In the genomic region with DNA sequence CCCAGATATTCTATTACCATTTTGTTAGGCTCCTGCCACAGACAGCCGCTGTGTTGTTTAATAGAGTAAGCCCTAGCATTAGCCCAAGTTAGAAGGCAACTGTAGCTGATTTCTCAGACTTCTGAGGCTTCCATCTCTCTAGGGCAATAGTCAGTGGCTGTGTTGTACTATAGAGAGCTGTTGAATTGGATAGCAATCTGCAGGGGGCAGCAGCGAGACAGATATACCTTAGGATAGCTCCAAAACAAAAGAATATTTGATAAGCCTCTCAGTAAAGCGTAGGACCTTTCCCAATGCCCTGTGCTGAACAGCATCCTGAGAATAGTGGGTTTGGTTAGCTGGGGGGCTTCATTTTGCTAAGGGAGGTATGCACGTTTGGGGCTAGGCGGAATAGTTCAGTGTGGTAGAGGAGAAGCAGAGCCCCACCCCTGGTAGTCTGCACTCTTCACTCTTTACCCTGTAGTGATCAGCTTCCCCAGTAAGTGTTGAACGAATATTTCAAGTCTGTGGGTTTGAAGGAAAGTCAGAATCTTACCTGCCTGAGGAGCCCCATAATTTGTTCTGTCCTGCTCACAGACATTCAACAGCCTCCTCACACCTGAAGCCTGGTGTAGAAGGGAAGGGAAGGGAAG, we compare ENCODE assay signal across 10 cellular contexts.
DNase-seq lines count a peak whose midpoint lies in the region; ATAC-seq, FAIRE-seq and TF ChIP-seq lines count a peak whose summit lies in the region.
"Had no signal": no experiment of that assay in that cellular context is flagged by ENCODE, and none has a peak within 500 bp of the region (broad histone marks: within the 10 kb centered on the region; RNA-seq: fewer than 3 reads in every experiment).

No MANE protein-coding gene starts in this region.

- no peak for TF ChIP-seq POLR2A in GM12878 (IDR thresholded peaks at IDR 0.05; ENCODE audit: low read depth, low read length)

- H2AFZ ChIP-seq in GM12878 (ENCODE audit: control insufficient read depth, low read depth, low read length): no peak overlapping the region

- no peak overlapping the region for H3K4me3 ChIP-seq in GM12865 (ENCODE audit: low read depth, low read length)
- H3K4me3 ChIP-seq in LNCaP clone FGC (ENCODE audit: low read depth, low read length): no peak overlapping the region
- H3K4me3 ChIP-seq in GM12878: no peak overlapping the region

- no peak for FAIRE-seq in GM12878 (lab: Jason Lieb, UNC)

- no peaks in the 10 kb centered on the region for H3K79me2 ChIP-seq in GM12878 (ENCODE audit: control insufficient read depth, insufficient read depth, low read length)

- no peak for TF ChIP-seq RAD21 in GM12878 (IDR thresholded peaks at IDR 0.05; ENCODE audit: insufficient read depth, low read depth, low read length)

- SMC1A ChIA-PET in GM12878 (lab: Charles Lee; ENCODE audit: uncharacterized antibody, unreplicated experiment): interaction anchor here (1.0 kb wide), 1 partner anchor 16 kb away, joined by 3 read pairs; no protein-coding TSS in a partner anchor

- no peak overlapping the region for H3K27ac ChIP-seq in GM12878 (ENCODE audit: control insufficient read depth, insufficient read depth)

- H3K36me3 Mint-ChIP-seq in HFFc6 (ENCODE audit: low read depth): no peaks in the 10 kb centered on the region; the same call in 1 of the 2 replicates
- H3K36me3 Mint-ChIP-seq: activated naive CD8-positive, alpha-beta T cell treated with anti-CD3 and anti-CD28 coated beads, Interleukin-2, amount 10 ng/mL, durations not matched to agents 7 days and 5 days had no signal

- no peak overlapping the region for H3K4me2 ChIP-seq in GM12878 (ENCODE audit: control insufficient read depth, insufficient read depth)

- ATAC-seq in GM12878: peak; percentile 67; the same call in 2 of the 3 replicates
- no peak for ATAC-seq in HG03039 (IDR thresholded peaks at IDR 0.05; ENCODE audit: unreplicated experiment)

- intact Hi-C loops in GM12878 (cut with micrococcal nuclease; ENCODE audit: unreplicated experiment): no loop called here

- H3K9ac ChIP-seq in GM12878 (ENCODE audit: control insufficient read depth, insufficient read depth, low read length): no peak overlapping the region

- in situ Hi-C loops in GM12878 (cut with MboI): no loop called here

- TF ChIP-seq CTCF in GM12865 (IDR thresholded peaks at IDR 0.05; ENCODE audit: insufficient read depth, low read depth, low read length, missing control alignments) (peak; percentile 24), LNCaP clone FGC (IDR thresholded peaks at IDR 0.05; ENCODE audit: control insufficient read depth, extremely low read depth, insufficient read depth) (peak; percentile 33), GM12878 (IDR thresholded peaks at IDR 0.05 in 2 of 3, conservative IDR thresholded peaks at IDR 0.05 in 1 of 3; ENCODE audit: control insufficient read depth in 2 of 3, extremely low read depth in 1 of 3, insufficient read depth in 1 of 3, low read depth in 3 of 3, low read length in 3 of 3) (peak in 2 of 3 experiments; percentile 18 to 37; a peak in 3 of 6 replicates), HFFc6 (IDR thresholded peaks at IDR 0.05) (no peak)

- DNase-seq in GM12865 (ENCODE audit: low read depth) (peak; percentile 25), LNCaP clone FGC (ENCODE audit: low read depth) (no peak), GM12878 (ENCODE audit: low read depth, low spot score) (no peak), mucosa of gallbladder (ENCODE audit: low spot score) (peak; percentile 64), GM19238 (ENCODE audit: insufficient read length, low spot score) (no peak), HFFc6 (no peak), T-helper 9 cell (no peak)
- DNase-seq: activated naive CD8-positive, alpha-beta T cell treated with anti-CD3 and anti-CD28 coated beads, Interleukin-2, amount 10 ng/mL, durations not matched to agents 7 days and 5 days; left cardiac atrium had no signal

- WGBS in GM12878 (ENCODE audit: insufficient coverage, insufficient replicate concordance, low lambda C conversion rate, missing lambda C conversion rate): 6% methylated on average over 6 of the region's 6 CpGs

- BruUV-seq in GM12878 (replicated peaks; lab: Mats Ljungman, UMichigan): no TSS peak

- CTCF ChIA-PET in GM12878 (lab: Yijun Ruan, JAX): interaction anchor here (0.7 to 1.4 kb wide), 5 partner anchors 16 to 987 kb away, joined by 3 to 4 read pairs (median 3); no protein-coding TSS in a partner anchor

- RAD21 ChIA-PET in GM12878 (lab: Charles Lee; ENCODE audit: unreplicated experiment): interaction anchor here (0.9 kb wide), 1 partner anchor 984 kb away, joined by 3 read pairs; no protein-coding TSS in a partner anchor

- no peak overlapping the region for H3K27ac Mint-ChIP-seq in HFFc6
- H3K27ac Mint-ChIP-seq: activated naive CD8-positive, alpha-beta T cell treated with anti-CD3 and anti-CD28 coated beads, Interleukin-2, amount 10 ng/mL, durations not matched to agents 7 days and 5 days had no signal

- no peaks in the 10 kb centered on the region for H3K9me3 ChIP-seq in GM12878 (replicated peaks; ENCODE audit: control insufficient read depth, insufficient read depth, low read length)

- no peaks in the 10 kb centered on the region; the same call in 1 of the 2 replicates for H3K9me3 Mint-ChIP-seq in HFFc6
- H3K9me3 Mint-ChIP-seq: activated naive CD8-positive, alpha-beta T cell treated with anti-CD3 and anti-CD28 coated beads, Interleukin-2, amount 10 ng/mL, durations not matched to agents 7 days and 5 days had no signal

- TF ChIP-seq EP300 in GM12878 (IDR thresholded peaks at IDR 0.05; ENCODE audit: borderline replicate concordance in 1 of 2, control insufficient read depth in 1 of 2, low read depth in 2 of 2, low read length in 2 of 2): no peak

- no peaks in the 10 kb centered on the region; the same call in 1 of the 2 replicates for H3K27me3 Mint-ChIP-seq in HFFc6 (ENCODE audit: insufficient read depth)

- H4K20me1 ChIP-seq in GM12878 (ENCODE audit: control insufficient read depth, insufficient read depth): no peaks in the 10 kb centered on the region

- H3K4me1 Mint-ChIP-seq in HFFc6 (ENCODE audit: low read depth): no peaks in the 10 kb centered on the region; the same call in 1 of the 2 replicates

- POLR2A ChIA-PET in GM12878 (lab: Charles Lee): interaction anchor here (0.6 kb wide), 1 partner anchor 9 kb away, joined by 3 read pairs; no protein-coding TSS in a partner anchor

- H3K4me3 Mint-ChIP-seq in HFFc6: no peak overlapping the region
- H3K4me3 Mint-ChIP-seq: activated naive CD8-positive, alpha-beta T cell treated with anti-CD3 and anti-CD28 coated beads, Interleukin-2, amount 10 ng/mL, durations not matched to agents 7 days and 5 days had no signal

- H3K36me3 ChIP-seq in GM12878 (ENCODE audit: control insufficient read depth in 2 of 2, insufficient read depth in 2 of 2, low read length in 1 of 2): no peaks in the 10 kb centered on the region

- H3K4me1 ChIP-seq in GM12878 (ENCODE audit: control insufficient read depth, insufficient read depth, low read length): no peaks in the 10 kb centered on the region

- peaks cover 0 to 2% of the 10 kb centered on the region in 2 experiments; a peak in 1 of 4 replicates for H3K27me3 ChIP-seq in GM12878 (replicated peaks in 1 of 2; ENCODE audit: control insufficient read depth in 2 of 2, insufficient read depth in 2 of 2, low read length in 1 of 2)

TF ChIP-seq in GM12878, 131 proteins besides CTCF, POLR2A, EP300 and RAD21:
- TF ChIP-seq CHD2 (IDR thresholded peaks at IDR 0.05; ENCODE audit: borderline replicate concordance, low read depth, low read length) (no peak), IRF4 (IDR thresholded peaks at IDR 0.05; ENCODE audit: low read depth, low read length) (no peak), NFXL1 (IDR thresholded peaks at IDR 0.05; ENCODE audit: borderline replicate concordance) (no peak), SMC3 (IDR thresholded peaks at IDR 0.05; ENCODE audit: borderline replicate concordance, low read length) (no peak), MEF2A (IDR thresholded peaks at IDR 0.05; ENCODE audit: insufficient read depth, low read depth, low read length) (no peak), SMAD5 (IDR thresholded peaks at IDR 0.05; ENCODE audit: low read depth) (no peak)
- TF ChIP-seq, protein P1, sequence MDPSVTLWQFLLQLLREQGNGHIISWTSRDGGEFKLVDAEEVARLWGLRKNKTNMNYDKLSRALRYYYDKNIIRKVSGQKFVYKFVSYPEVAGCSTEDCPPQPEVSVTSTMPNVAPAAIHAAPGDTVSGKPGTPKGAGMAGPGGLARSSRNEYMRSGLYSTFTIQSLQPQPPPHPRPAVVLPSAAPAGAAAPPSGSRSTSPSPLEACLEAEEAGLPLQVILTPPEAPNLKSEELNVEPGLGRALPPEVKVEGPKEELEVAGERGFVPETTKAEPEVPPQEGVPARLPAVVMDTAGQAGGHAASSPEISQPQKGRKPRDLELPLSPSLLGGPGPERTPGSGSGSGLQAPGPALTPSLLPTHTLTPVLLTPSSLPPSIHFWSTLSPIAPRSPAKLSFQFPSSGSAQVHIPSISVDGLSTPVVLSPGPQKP (IDR thresholded peaks at IDR 0.05; ENCODE audit: low read depth, low read length): no peak
- TF ChIP-seq, protein P2, sequence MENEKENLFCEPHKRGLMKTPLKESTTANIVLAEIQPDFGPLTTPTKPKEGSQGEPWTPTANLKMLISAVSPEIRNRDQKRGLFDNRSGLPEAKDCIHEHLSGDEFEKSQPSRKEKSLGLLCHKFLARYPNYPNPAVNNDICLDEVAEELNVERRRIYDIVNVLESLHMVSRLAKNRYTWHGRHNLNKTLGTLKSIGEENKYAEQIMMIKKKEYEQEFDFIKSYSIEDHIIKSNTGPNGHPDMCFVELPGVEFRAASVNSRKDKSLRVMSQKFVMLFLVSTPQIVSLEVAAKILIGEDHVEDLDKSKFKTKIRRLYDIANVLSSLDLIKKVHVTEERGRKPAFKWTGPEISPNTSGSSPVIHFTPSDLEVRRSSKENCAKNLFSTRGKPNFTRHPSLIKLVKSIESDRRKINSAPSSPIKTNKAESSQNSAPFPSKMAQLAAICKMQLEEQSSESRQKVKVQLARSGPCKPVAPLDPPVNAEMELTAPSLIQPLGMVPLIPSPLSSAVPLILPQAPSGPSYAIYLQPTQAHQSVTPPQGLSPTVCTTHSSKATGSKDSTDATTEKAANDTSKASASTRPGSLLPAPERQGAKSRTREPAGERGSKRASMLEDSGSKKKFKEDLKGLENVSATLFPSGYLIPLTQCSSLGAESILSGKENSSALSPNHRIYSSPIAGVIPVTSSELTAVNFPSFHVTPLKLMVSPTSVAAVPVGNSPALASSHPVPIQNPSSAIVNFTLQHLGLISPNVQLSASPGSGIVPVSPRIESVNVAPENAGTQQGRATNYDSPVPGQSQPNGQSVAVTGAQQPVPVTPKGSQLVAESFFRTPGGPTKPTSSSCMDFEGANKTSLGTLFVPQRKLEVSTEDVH (IDR thresholded peaks at IDR 0.05; ENCODE audit: low read depth, partially characterized antibody): no peak
- TF ChIP-seq, protein P3, sequence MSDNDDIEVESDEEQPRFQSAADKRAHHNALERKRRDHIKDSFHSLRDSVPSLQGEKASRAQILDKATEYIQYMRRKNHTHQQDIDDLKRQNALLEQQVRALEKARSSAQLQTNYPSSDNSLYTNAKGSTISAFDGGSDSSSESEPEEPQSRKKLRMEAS (IDR thresholded peaks at IDR 0.05; ENCODE audit: low read depth, low read length): no peak
TF ChIP-seq in GM12878: peak in this region for 0.

Comparison
In these comparisons a context has a peak if more than half of its experiments do, and no peak if none do; other contexts are left out.
1. DNase-seq: peak in GM12865 (single experiment) and mucosa of gallbladder (single experiment); none in LNCaP clone FGC (single experiment), GM12878 (single experiment), GM19238 (single experiment), HFFc6 (single experiment) and T-helper 9 cell (single experiment).